ENCODE assay signal across 9 cellular contexts in the genomic region with DNA sequence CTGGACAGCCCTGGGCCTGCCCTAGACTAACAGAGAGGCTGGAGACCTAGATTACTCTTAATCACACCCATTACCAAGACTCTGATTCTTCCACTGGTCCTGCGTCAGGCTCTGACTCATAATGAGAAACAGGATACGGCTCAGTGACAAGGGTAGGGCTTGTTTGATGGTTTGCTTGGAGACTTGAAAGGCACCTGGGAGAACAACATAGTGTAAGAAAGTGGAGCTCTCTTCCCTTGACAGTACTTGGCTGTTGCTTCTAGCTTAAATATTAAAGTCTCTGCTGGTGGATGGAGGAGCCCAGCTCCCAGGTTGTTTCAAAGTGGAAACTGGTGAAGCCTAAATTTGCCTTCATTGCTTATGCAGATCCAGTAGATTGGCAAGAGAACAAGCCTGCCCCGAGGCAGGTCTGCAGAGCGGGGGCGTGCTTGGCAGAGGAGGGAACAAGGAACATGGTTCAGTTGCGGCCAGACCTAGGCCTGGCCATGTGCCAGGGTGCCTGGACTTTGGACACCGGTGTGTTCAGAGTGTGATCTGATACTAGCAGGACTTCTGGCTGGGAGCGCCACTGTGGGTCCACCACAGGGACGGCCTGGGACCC.
DNase-seq lines count a peak whose midpoint lies in the region; ATAC-seq and TF ChIP-seq lines count a peak whose summit lies in the region.
"Had no signal": no experiment of that assay in that cellular context is flagged by ENCODE, and none has a peak within 500 bp of the region (broad histone marks: within the 10 kb centered on the region; RNA-seq: fewer than 3 reads in every experiment).

No MANE protein-coding gene starts in this region.

- no peaks in the 10 kb centered on the region for H3K9me2 ChIP-seq in SK-N-SH

- POLR2A ChIA-PET in SK-N-SH (lab: Yijun Ruan, JAX): interaction anchor here (0.6 kb wide), 1 partner anchor 556 kb away, joined by 3 read pairs; no protein-coding TSS in a partner anchor

- H4K20me1 ChIP-seq in SK-N-SH (ENCODE audit: insufficient read depth): no peaks in the 10 kb centered on the region

- no peaks in the 10 kb centered on the region for H3K36me3 ChIP-seq in SK-N-SH (replicated peaks in 1 of 2; ENCODE audit: control insufficient read depth in 1 of 2, insufficient read depth in 2 of 2, low read length in 1 of 2)

- 4% methylated on average over 7 of the region's 9 CpGs for WGBS in SK-N-SH (ENCODE audit: low lambda C conversion rate)

- no peaks in the 10 kb centered on the region for H3K27me3 ChIP-seq in SK-N-SH (ENCODE audit: insufficient read depth)

- CTCF ChIA-PET in SK-N-SH (lab: Yijun Ruan, JAX): no interaction called here

- ATAC-seq in GM18867 (IDR thresholded peaks at IDR 0.05; ENCODE audit: unreplicated experiment) (no peak), HG03108 (IDR thresholded peaks at IDR 0.05; ENCODE audit: unreplicated experiment) (no peak)

- peak overlapping the region; percentile 26; the same call in 1 of the 2 replicates for H3K4me2 ChIP-seq in SK-N-SH

- peak overlapping the region; percentile 27; the same call in 1 of the 2 replicates for H3K9ac ChIP-seq in SK-N-SH

- DNase-seq in ACHN: peak; percentile 85
- peak; percentile 77 for DNase-seq in HS-5 (ENCODE audit: low read depth)
- peak; percentile 83 for DNase-seq in SK-N-SH
- peak; percentile 71 for DNase-seq in foreskin melanocyte
- DNase-seq in RPMI8226: no peak
- DNase-seq in NCI-H1694 treated with DMSO at 0.1 percent for 48 hours (lab: John Stamatoyannopoulos, UW): no peak
- DNase-seq: activated effector memory CD4-positive, alpha-beta T cell treated with Interleukin-2 at 50 U/mL for 16 hours had no signal

- peak; percentile 31 for TF ChIP-seq RAD21 in SK-N-SH (IDR thresholded peaks at IDR 0.05; ENCODE audit: low read length)

- no peaks in the 10 kb centered on the region for H3K79me2 ChIP-seq in SK-N-SH (ENCODE audit: insufficient read depth)

- in situ Hi-C loops in ACHN (cut with HindIII; ENCODE audit: low pct_ligation_motif_present, low pct_unique_long_range_greater_than_20kb, low sequenced_read_pairs): no loop called here

- peak in 1 of 2 experiments; percentile 76; a peak in 1 of 4 replicates for TF ChIP-seq EP300 in SK-N-SH (IDR thresholded peaks at IDR 0.05; ENCODE audit: borderline replicate concordance in 1 of 2, low read depth in 1 of 2, low read length in 1 of 2)

- no peaks in the 10 kb centered on the region for H3F3A ChIP-seq in SK-N-SH (replicated peaks; ENCODE audit: insufficient read depth)

- H3K27ac ChIP-seq in SK-N-SH (ENCODE audit: low read depth in 2 of 2, low read length in 1 of 2): peak overlapping the region; percentile 78 to 92

- peak overlapping the region; percentile 73 for H2AFZ ChIP-seq in SK-N-SH (ENCODE audit: low read depth)

- no peaks in the 10 kb centered on the region; the same call in 1 of the 2 replicates for H3K9me3 ChIP-seq in SK-N-SH

- no peak overlapping the region for H3K4me3 ChIP-seq in SK-N-SH (ENCODE audit: low read depth in 2 of 2, low read length in 1 of 2)

- TF ChIP-seq CTCF in SK-N-SH (IDR thresholded peaks at IDR 0.05): no peak

- peaks cover 0 to 37% of the 10 kb centered on the region in 2 experiments; a peak in 2 of 4 replicates for H3K4me1 ChIP-seq in SK-N-SH (ENCODE audit: control insufficient read depth in 1 of 2, insufficient read depth in 2 of 2, low read depth in 1 of 2, low read length in 1 of 2)

TF ChIP-seq in SK-N-SH, 30 proteins besides CTCF, POLR2A, EP300 and RAD21 (continues in another document):
- TF ChIP-seq RFX5 (IDR thresholded peaks at IDR 0.05; ENCODE audit: low read length): no peak
- peak; percentile 80 for TF ChIP-seq GATA2 (CRISPR knock-in tag; IDR thresholded peaks at IDR 0.05)
- no peak for TF ChIP-seq NRF1 (IDR thresholded peaks at IDR 0.05; ENCODE audit: low read depth, low read length)
- TF ChIP-seq FOXM1 (IDR thresholded peaks at IDR 0.05; ENCODE audit: low read depth): no peak
- TF ChIP-seq MEF2A (IDR thresholded peaks at IDR 0.05; ENCODE audit: borderline replicate concordance, low read depth): no peak
- TF ChIP-seq CHD2 (IDR thresholded peaks at IDR 0.05; ENCODE audit: low read length, partially characterized antibody): peak; percentile 60
- TF ChIP-seq NFIC (IDR thresholded peaks at IDR 0.05; ENCODE audit: borderline replicate concordance): peak; percentile 57
- TF ChIP-seq, protein P1, sequence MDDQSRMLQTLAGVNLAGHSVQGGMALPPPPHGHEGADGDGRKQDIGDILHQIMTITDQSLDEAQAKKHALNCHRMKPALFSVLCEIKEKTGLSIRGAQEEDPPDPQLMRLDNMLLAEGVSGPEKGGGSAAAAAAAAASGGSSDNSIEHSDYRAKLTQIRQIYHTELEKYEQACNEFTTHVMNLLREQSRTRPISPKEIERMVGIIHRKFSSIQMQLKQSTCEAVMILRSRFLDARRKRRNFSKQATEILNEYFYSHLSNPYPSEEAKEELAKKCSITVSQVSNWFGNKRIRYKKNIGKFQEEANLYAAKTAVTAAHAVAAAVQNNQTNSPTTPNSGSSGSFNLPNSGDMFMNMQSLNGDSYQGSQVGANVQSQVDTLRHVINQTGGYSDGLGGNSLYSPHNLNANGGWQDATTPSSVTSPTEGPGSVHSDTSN (IDR thresholded peaks at IDR 0.05): peak; percentile 60
- TF ChIP-seq POLR2AphosphoS5 (IDR thresholded peaks at IDR 0.05; ENCODE audit: low read depth, low read length): no peak
- peak; percentile 66 for TF ChIP-seq RCOR1 (IDR thresholded peaks at IDR 0.05; ENCODE audit: low read length)
- TF ChIP-seq RXRA (IDR thresholded peaks at IDR 0.05; ENCODE audit: borderline replicate concordance, low read depth): no peak
- TF ChIP-seq JUND (IDR thresholded peaks at IDR 0.05): peak; percentile 72
- peak; percentile 38; the same call in 1 of the 2 replicates for TF ChIP-seq MXI1 (IDR thresholded peaks at IDR 0.05; ENCODE audit: low read depth, low read length)
- TF ChIP-seq TCF12 (IDR thresholded peaks at IDR 0.05): peak; percentile 59
- peak; percentile 73; the same call in 1 of the 2 replicates for TF ChIP-seq FOXJ3 (CRISPR knock-in tag; IDR thresholded peaks at IDR 0.05)
- TF ChIP-seq FOSL2 (IDR thresholded peaks at IDR 0.05; ENCODE audit: borderline replicate concordance, low read depth): peak; percentile 78; the same call in 1 of the 2 replicates
- TF ChIP-seq, protein P2, sequence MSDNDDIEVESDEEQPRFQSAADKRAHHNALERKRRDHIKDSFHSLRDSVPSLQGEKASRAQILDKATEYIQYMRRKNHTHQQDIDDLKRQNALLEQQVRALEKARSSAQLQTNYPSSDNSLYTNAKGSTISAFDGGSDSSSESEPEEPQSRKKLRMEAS (IDR thresholded peaks at IDR 0.05; ENCODE audit: low read depth): no peak
- TF ChIP-seq, protein P3, sequence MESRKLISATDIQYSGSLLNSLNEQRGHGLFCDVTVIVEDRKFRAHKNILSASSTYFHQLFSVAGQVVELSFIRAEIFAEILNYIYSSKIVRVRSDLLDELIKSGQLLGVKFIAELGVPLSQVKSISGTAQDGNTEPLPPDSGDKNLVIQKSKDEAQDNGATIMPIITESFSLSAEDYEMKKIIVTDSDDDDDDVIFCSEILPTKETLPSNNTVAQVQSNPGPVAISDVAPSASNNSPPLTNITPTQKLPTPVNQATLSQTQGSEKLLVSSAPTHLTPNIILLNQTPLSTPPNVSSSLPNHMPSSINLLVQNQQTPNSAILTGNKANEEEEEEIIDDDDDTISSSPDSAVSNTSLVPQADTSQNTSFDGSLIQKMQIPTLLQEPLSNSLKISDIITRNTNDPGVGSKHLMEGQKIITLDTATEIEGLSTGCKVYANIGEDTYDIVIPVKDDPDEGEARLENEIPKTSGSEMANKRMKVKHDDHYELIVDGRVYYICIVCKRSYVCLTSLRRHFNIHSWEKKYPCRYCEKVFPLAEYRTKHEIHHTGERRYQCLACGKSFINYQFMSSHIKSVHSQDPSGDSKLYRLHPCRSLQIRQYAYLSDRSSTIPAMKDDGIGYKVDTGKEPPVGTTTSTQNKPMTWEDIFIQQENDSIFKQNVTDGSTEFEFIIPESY (IDR thresholded peaks at IDR 0.05; ENCODE audit: borderline replicate concordance, low read depth): no peak
- no peak for TF ChIP-seq TAF1 (IDR thresholded peaks at IDR 0.05; ENCODE audit: borderline replicate concordance, low read depth, low read length)
- no peak for TF ChIP-seq EZH2phosphoT487 (IDR thresholded peaks at IDR 0.05; ENCODE audit: borderline replicate concordance, low read depth)
- TF ChIP-seq, protein P4, sequence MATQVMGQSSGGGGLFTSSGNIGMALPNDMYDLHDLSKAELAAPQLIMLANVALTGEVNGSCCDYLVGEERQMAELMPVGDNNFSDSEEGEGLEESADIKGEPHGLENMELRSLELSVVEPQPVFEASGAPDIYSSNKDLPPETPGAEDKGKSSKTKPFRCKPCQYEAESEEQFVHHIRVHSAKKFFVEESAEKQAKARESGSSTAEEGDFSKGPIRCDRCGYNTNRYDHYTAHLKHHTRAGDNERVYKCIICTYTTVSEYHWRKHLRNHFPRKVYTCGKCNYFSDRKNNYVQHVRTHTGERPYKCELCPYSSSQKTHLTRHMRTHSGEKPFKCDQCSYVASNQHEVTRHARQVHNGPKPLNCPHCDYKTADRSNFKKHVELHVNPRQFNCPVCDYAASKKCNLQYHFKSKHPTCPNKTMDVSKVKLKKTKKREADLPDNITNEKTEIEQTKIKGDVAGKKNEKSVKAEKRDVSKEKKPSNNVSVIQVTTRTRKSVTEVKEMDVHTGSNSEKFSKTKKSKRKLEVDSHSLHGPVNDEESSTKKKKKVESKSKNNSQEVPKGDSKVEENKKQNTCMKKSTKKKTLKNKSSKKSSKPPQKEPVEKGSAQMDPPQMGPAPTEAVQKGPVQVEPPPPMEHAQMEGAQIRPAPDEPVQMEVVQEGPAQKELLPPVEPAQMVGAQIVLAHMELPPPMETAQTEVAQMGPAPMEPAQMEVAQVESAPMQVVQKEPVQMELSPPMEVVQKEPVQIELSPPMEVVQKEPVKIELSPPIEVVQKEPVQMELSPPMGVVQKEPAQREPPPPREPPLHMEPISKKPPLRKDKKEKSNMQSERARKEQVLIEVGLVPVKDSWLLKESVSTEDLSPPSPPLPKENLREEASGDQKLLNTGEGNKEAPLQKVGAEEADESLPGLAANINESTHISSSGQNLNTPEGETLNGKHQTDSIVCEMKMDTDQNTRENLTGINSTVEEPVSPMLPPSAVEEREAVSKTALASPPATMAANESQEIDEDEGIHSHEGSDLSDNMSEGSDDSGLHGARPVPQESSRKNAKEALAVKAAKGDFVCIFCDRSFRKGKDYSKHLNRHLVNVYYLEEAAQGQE (IDR thresholded peaks at IDR 0.05; ENCODE audit: low read depth, low read length): no peak

Comparison
In these comparisons a context has a peak if more than half of its experiments do, and no peak if none do; other contexts are left out.
1. DNase-seq: peak in ACHN (single experiment), HS-5 (single experiment), SK-N-SH (single experiment) and foreskin melanocyte (single experiment); none in RPMI8226 (single experiment) and NCI-H1694 treated with DMSO at 0.1 percent for 48 hours (single experiment).